13 cellular contexts compared by ENCODE assay signal in the genomic region with DNA sequence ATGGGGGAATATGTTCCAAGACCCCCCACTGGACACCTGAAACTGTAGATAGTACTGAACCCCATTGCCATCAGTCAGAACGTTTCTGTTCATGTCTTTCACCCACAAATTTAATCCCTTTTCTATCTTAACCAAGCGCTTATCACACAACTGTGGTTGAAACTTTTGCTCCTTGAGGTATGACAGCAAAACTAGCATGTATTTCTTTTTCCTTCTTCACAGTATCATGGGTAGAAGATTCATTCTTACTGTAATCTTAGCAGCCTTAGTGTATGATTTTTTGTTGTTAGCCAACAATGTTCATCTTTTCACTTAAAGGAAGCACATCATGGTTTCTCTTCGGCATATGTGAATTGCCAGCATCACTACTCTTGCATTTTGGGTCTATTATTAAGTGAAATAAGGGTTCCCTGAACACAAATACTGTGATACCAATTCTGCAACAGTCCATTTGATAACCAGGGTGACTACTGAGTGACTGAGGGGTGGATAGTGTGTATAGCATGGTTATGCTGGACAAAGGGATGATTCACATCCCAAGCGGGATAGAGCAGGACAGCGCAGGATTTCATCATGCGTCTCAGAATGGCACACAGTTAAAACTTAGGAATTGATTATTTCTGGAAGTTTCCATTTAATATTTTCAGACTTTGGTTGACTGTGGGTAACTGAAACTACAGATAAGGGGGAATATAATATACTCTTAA. TPM values are rescaled to one million over a fixed set of nuclear protein-coding genes. Genes with fewer than 3 reads are reported as not detected.
DNase-seq lines count a peak whose midpoint lies in the region; ATAC-seq and TF ChIP-seq lines count a peak whose summit lies in the region.
"Had no signal": no experiment of that assay in that cellular context is flagged by ENCODE, and none has a peak within 500 bp of the region (broad histone marks: within the 10 kb centered on the region; RNA-seq: fewer than 3 reads in every experiment).

No MANE protein-coding gene starts in this region.

- WGBS in transverse colon (ENCODE audit: low coverage in 1 of 2), 2 donors = 85 to 100% methylated on average over 4 to 6 of the region's 6 CpGs

- no peak for TF ChIP-seq EP300 in transverse colon (IDR thresholded peaks at IDR 0.05; ENCODE audit: low read depth)

- no peaks in the 10 kb centered on the region for H3K27me3 ChIP-seq in transverse colon
- H3K27me3 ChIP-seq: BE2C had no signal

- in situ Hi-C loops in transverse colon (cut with MboI; ENCODE audit: low pct_ligation_motif_present in 1 of 4, low pct_unique_long_range_greater_than_20kb in 1 of 4, low sequenced_read_pairs in 3 of 4) = no loop called here

- peak; percentile 14 to 49 for ATAC-seq in activated naive CD4-positive, alpha-beta T cell treated with anti-CD3 and anti-CD28 coated beads, Interleukin-2, amount 50 U/mL, for 72 hours
- ATAC-seq in activated T-helper 17 cell treated with anti-CD3 and anti-CD28 coated beads, Interleukin-2, amount 50 U/mL, for 72 hours (replicated peaks) = peak; percentile 38

- H3K27ac Mint-ChIP-seq in activated naive CD4-positive, alpha-beta T cell treated with anti-CD3 and anti-CD28 coated beads, Interleukin-2, amount 50 U/mL, for 72 hours = peak overlapping the region; percentile 62 to 70
- peak overlapping the region; percentile 72 for H3K27ac Mint-ChIP-seq in activated T-helper 17 cell treated with anti-CD3 and anti-CD28 coated beads, Interleukin-2, amount 50 U/mL, for 72 hours

- peaks cover 0 to 17% of the 10 kb centered on the region in 2 donors for H3K36me3 Mint-ChIP-seq in activated naive CD4-positive, alpha-beta T cell treated with anti-CD3 and anti-CD28 coated beads, Interleukin-2, amount 50 U/mL, for 72 hours
- H3K36me3 Mint-ChIP-seq in activated T-helper 17 cell treated with anti-CD3 and anti-CD28 coated beads, Interleukin-2, amount 50 U/mL, for 72 hours (ENCODE audit: low read depth) = peaks cover 98% of the 10 kb centered on the region

- no peak for DNase-seq in activated naive CD4-positive, alpha-beta T cell treated with anti-CD3 and anti-CD28 coated beads, Interleukin-2, amount 50 U/mL, for 72 hours (ENCODE audit: low spot score in 2 of 2)
- DNase-seq in activated naive CD4-positive, alpha-beta T cell treated with Interleukin-2 at 50 U/mL for 16 hours = no peak
- DNase-seq in globus pallidus (ENCODE audit: low spot score) (peak; percentile 88), transverse colon (no peak), cardiac septum (ENCODE audit: low spot score) (no peak), H4 (ENCODE audit: low spot score) (no peak)
- DNase-seq: BE2C; mesendoderm; NCI-H1436 treated with DMSO at 0.1 percent for 48 hours; stimulated activated naive CD4-positive, alpha-beta T cell treated with Interleukin-2 at 50 U/mL for 16 hours had no signal

- no peak for TF ChIP-seq CTCF in transverse colon (IDR thresholded peaks at IDR 0.05)

- peaks cover 0 to 6% (median 0%) of the 10 kb centered on the region in 4 donors for H3K4me1 ChIP-seq in transverse colon
- H3K4me1 ChIP-seq: BE2C had no signal

- no peak for TF ChIP-seq POLR2A in transverse colon (IDR thresholded peaks at IDR 0.05)

- no peaks in the 10 kb centered on the region for H3K27me3 Mint-ChIP-seq in activated T-helper 17 cell treated with anti-CD3 and anti-CD28 coated beads, Interleukin-2, amount 50 U/mL, for 72 hours

- no peaks in the 10 kb centered on the region for H3K9me3 ChIP-seq in transverse colon
- H3K9me3 ChIP-seq: BE2C had no signal

- H3K27ac ChIP-seq in temporal lobe (ENCODE audit: low read depth, low read length) (peak overlapping the region; percentile 62), transverse colon (peak overlapping the region in 1 of 4 donors; percentile 20)

- peaks cover 59% of the 10 kb centered on the region for H3K4me1 Mint-ChIP-seq in activated T-helper 17 cell treated with anti-CD3 and anti-CD28 coated beads, Interleukin-2, amount 50 U/mL, for 72 hours

- peaks cover 0 to 7% (median 0%) of the 10 kb centered on the region in 4 donors for H3K36me3 ChIP-seq in transverse colon
- H3K36me3 ChIP-seq: BE2C had no signal

- peak overlapping the region; percentile 22 for H3K4me3 Mint-ChIP-seq in activated T-helper 17 cell treated with anti-CD3 and anti-CD28 coated beads, Interleukin-2, amount 50 U/mL, for 72 hours

- H3K4me3 ChIP-seq in transverse colon = no peak overlapping the region

- H3K9me3 Mint-ChIP-seq in activated naive CD4-positive, alpha-beta T cell treated with anti-CD3 and anti-CD28 coated beads, Interleukin-2, amount 50 U/mL, for 72 hours = no peaks in the 10 kb centered on the region
- H3K9me3 Mint-ChIP-seq in activated T-helper 17 cell treated with anti-CD3 and anti-CD28 coated beads, Interleukin-2, amount 50 U/mL, for 72 hours = no peaks in the 10 kb centered on the region

- intact Hi-C loops in transverse colon (cut with DNase I; ENCODE audit: low total_unique reads) = loop anchor here (10.0 kb wide), 1 partner anchor 236 kb away; no protein-coding TSS in a partner anchor
- intact Hi-C loops in cardiac septum (cut with DNase I) = no loop called here

RNA-seq across cellular contexts. Expression of a gene that starts 41.8 kb away (rescaled TPM):
- under 1 TPM in 1 of 2 donors, not detected in 1; 0.70 TPM for total RNA-seq in activated naive CD4-positive, alpha-beta T cell treated with anti-CD3 and anti-CD28 coated beads, Interleukin-2, amount 50 U/mL, for 72 hours
- total RNA-seq in activated T-helper 17 cell treated with anti-CD3 and anti-CD28 coated beads, Interleukin-2, amount 50 U/mL, for 72 hours = under 1 TPM; 0.15 to 0.24 TPM
- 1.7 TPM for total RNA-seq in temporal lobe
- under 1 TPM in 2 of 4 donors, not detected in 2; 0.55 to 0.64 TPM for total RNA-seq in transverse colon
- 0.08 TPM for total RNA-seq in cardiac septum
- not detected in 2 replicates for total RNA-seq in H4 (2014; rRNA removed; shearing (Covaris generic))

RNA-seq across cellular contexts. Expression of a gene that starts 55.8 kb away (rescaled TPM):
- not detected for total RNA-seq in activated naive CD4-positive, alpha-beta T cell treated with anti-CD3 and anti-CD28 coated beads, Interleukin-2, amount 50 U/mL, for 72 hours
- total RNA-seq in activated T-helper 17 cell treated with anti-CD3 and anti-CD28 coated beads, Interleukin-2, amount 50 U/mL, for 72 hours = 1 to 10 TPM in 1 of 2 donors, not detected in 1; 5.4 TPM
- not detected for total RNA-seq in temporal lobe
- total RNA-seq in transverse colon = not detected
- not detected for total RNA-seq in cardiac septum
- total RNA-seq in H4 (2014; rRNA removed; shearing (Covaris generic)) = not detected in 2 replicates
- total RNA-seq: epithelial cell of proximal tubule had no signal
